15 cellular contexts compared by ENCODE assay signal in genomic region chr13:71759506-71760225, GRCh38.
DNase-seq lines count a peak whose midpoint lies in the region; FAIRE-seq and TF ChIP-seq lines count a peak whose summit lies in the region.
"Had no signal": no experiment of that assay in that cellular context is flagged by ENCODE, and none has a peak within 500 bp of the region (broad histone marks: within the 10 kb centered on the region; RNA-seq: fewer than 3 reads in every experiment).

No MANE protein-coding gene starts in this region.

- H3K4me1 ChIP-seq in endodermal cell (ENCODE audit: control insufficient read depth, insufficient read depth, low read length): no peaks in the 10 kb centered on the region
- H3K4me1 ChIP-seq: tibial artery had no signal

- H3K9me3 ChIP-seq in endodermal cell (ENCODE audit: control insufficient read depth, low read length): no peaks in the 10 kb centered on the region
- H3K9me3 ChIP-seq: BE2C, tibial artery had no signal

- H3K4me3 ChIP-seq in endodermal cell (ENCODE audit: low read length): no peak overlapping the region
- no peak overlapping the region for H3K4me3 ChIP-seq in coronary artery
- H3K4me3 ChIP-seq: GM12878, tibial artery had no signal

- H3K9me3 Mint-ChIP-seq in endodermal cell (no peaks in the 10 kb centered on the region), nephron (no peaks in the 10 kb centered on the region)

- H3K27ac ChIP-seq in endodermal cell (ENCODE audit: low read depth, low read length): peak overlapping the region; percentile 82
- no peak overlapping the region for H3K27ac ChIP-seq in coronary artery
- H3K27ac ChIP-seq: tibial artery had no signal

- H3K36me3 Mint-ChIP-seq in endodermal cell (ENCODE audit: low read depth): no peaks in the 10 kb centered on the region
- H3K36me3 Mint-ChIP-seq in nephron (ENCODE audit: low read depth): no peaks in the 10 kb centered on the region
- H3K36me3 Mint-ChIP-seq: memory B cell had no signal

- no peaks in the 10 kb centered on the region for H3K27me3 Mint-ChIP-seq in endodermal cell (ENCODE audit: insufficient read depth)
- H3K27me3 Mint-ChIP-seq in nephron (ENCODE audit: low read depth): peaks cover 4% of the 10 kb centered on the region
- H3K27me3 Mint-ChIP-seq: memory B cell had no signal

- no peak for TF ChIP-seq CTCF in endodermal cell (conservative IDR thresholded peaks at IDR 0.05)
- no peak for TF ChIP-seq CTCF in nephron (IDR thresholded peaks at IDR 0.05; ENCODE audit: unreplicated experiment in 3 of 3)
- no peak for TF ChIP-seq CTCF in coronary artery (IDR thresholded peaks at IDR 0.05)

- H3K27ac Mint-ChIP-seq in endodermal cell: peak overlapping the region; percentile 24
- peak overlapping the region; percentile 23 to 81 (median 62) for H3K27ac Mint-ChIP-seq in nephron
- H3K27ac Mint-ChIP-seq: memory B cell had no signal

- DNase-seq in DMS79 treated with DMSO at 0.1 percent for 48 hours (lab: John Stamatoyannopoulos, UW) (peak; percentile 18), NCI-H1417 treated with DMSO at 0.1 percent for 48 hours (lab: John Stamatoyannopoulos, UW) (peak; percentile 91), endodermal cell (peak; percentile 74), GOT3 (lab: John Stamatoyannopoulos, UW) (no peak), urothelium cell line (ENCODE audit: low spot score) (no peak), NOMO-1 treated with dmso at 0.1 percent for 144 hours (lab: John Stamatoyannopoulos, UW; ENCODE audit: unreplicated experiment) (no peak), coronary artery (ENCODE audit: low spot score) (no peak)
- DNase-seq: activated T-cell treated with anti-CD3 and anti-CD28 coated beads, Interleukin-2, amount 50 U/mL, for 48 hours; Right ventricle myocardium superior; stimulated activated CD4-positive, alpha-beta T cell treated with anti-CD3 and anti-CD28 coated beads, Interleukin-1b, Interleukin-23, amount 100 ng/mL, for 48 hours; tibial artery had no signal

- H3K36me3 ChIP-seq in endodermal cell (ENCODE audit: control insufficient read depth, insufficient read depth, low read length): no peaks in the 10 kb centered on the region
- H3K36me3 ChIP-seq: BE2C, tibial artery had no signal

- H3K27me3 ChIP-seq in endodermal cell (ENCODE audit: control insufficient read depth, insufficient read depth, low read length, poor library complexity, severe bottlenecking): no peaks in the 10 kb centered on the region
- H3K27me3 ChIP-seq: BE2C, tibial artery had no signal

- H3K4me1 Mint-ChIP-seq in endodermal cell: peaks cover 27% of the 10 kb centered on the region
- peaks cover 22% of the 10 kb centered on the region for H3K4me1 Mint-ChIP-seq in nephron
- H3K4me1 Mint-ChIP-seq: memory B cell had no signal

- FAIRE-seq in urothelium cell line (lab: Jason Lieb, UNC): no peak
- FAIRE-seq: GM12878 had no signal

- 0 to 13% methylated on average over 1 to 5 of the region's 5 CpGs for WGBS in endodermal cell (ENCODE audit: insufficient coverage in 1 of 2, insufficient read length in 1 of 2), 2 experiments

- peak overlapping the region; percentile 20 for H3K4me3 Mint-ChIP-seq in endodermal cell
- no peak overlapping the region for H3K4me3 Mint-ChIP-seq in nephron
- H3K4me3 Mint-ChIP-seq: memory B cell had no signal

- no peak overlapping the region for H3K9ac ChIP-seq in endodermal cell (ENCODE audit: extremely low read depth, low read length, poor library complexity, severe bottlenecking)

Comparison
In these comparisons a context has a peak if more than half of its experiments do, and no peak if none do; other contexts are left out.
1. DNase-seq: peak in DMS79 treated with DMSO at 0.1 percent for 48 hours (single experiment), NCI-H1417 treated with DMSO at 0.1 percent for 48 hours (single experiment) and endodermal cell (single experiment); none in GOT3 (single experiment), urothelium cell line (single experiment), NOMO-1 treated with dmso at 0.1 percent for 144 hours (single experiment) and coronary artery (single experiment).